Comparison of ENCODE assay signal across 9 cellular contexts in genomic region chr16:56625140-56625942, GRCh38. TPM values are rescaled to one million over a fixed set of nuclear protein-coding genes. Genes with fewer than 3 reads are reported as not detected.
DNase-seq lines count a peak whose midpoint lies in the region; ATAC-seq and TF ChIP-seq lines count a peak whose summit lies in the region.
"Had no signal": no experiment of that assay in that cellular context is flagged by ENCODE, and none has a peak within 500 bp of the region (broad histone marks: within the 10 kb centered on the region; RNA-seq: fewer than 3 reads in every experiment).

Gene MT1E (plus strand): TSS chr16:56625781. CDS start chr16:56625852, 71 bp downstream.

- H3K36me3 ChIP-seq in neural cell (ENCODE audit: insufficient read depth, low read length) (no peaks in the 10 kb centered on the region), thymus (ENCODE audit: control insufficient read depth, insufficient read depth) (no peaks in the 10 kb centered on the region)
- H3K36me3 ChIP-seq: neutrophil had no signal

- H3K79me2 ChIP-seq in neural cell (replicated peaks; ENCODE audit: insufficient read depth, low read length): no peaks in the 10 kb centered on the region

- 4% methylated on average over 62 of the region's 62 CpGs for WGBS in thymus

- TF ChIP-seq RAD21 in neural cell (conservative IDR thresholded peaks at IDR 0.05): no peak

- H3K27me3 ChIP-seq in neural cell (ENCODE audit: insufficient read depth, low read depth, low read length): peaks cover 69% of the 10 kb centered on the region
- H3K27me3 ChIP-seq in thymus (ENCODE audit: control insufficient read depth, insufficient read depth): peaks cover 39% of the 10 kb centered on the region

- H3K4me3 ChIP-seq in neural cell (ENCODE audit: low read length): peak within 1 kb of the TSS; percentile 65
- H3K4me3 ChIP-seq in thymus (ENCODE audit: low read length): peak within 1 kb of the TSS; percentile 33

- H4K20me1 ChIP-seq in neural cell (ENCODE audit: insufficient read depth): no peaks in the 10 kb centered on the region

- H3K27ac ChIP-seq in 22Rv1 (peak within 1 kb of the TSS; percentile 18; the same call in 1 of the 2 replicates), neural cell (ENCODE audit: low read length) (no peak within 1 kb of the TSS), thymus (ENCODE audit: low read depth) (no peak within 1 kb of the TSS)
- H3K27ac ChIP-seq: neutrophil had no signal

- H3K4me2 ChIP-seq in neural cell (ENCODE audit: low read length): peak within 1 kb of the TSS; percentile 28

- H3K4me1 ChIP-seq in thymus (ENCODE audit: control insufficient read depth, insufficient read depth, low read length): no peaks in the 10 kb centered on the region

- H3K9me2 ChIP-seq in neural cell (ENCODE audit: insufficient read depth, low read length): no peaks in the 10 kb centered on the region

- no peak within 1 kb of the TSS for H3K9ac ChIP-seq in neural cell (ENCODE audit: low read length)

- TF ChIP-seq EP300 in neural cell (conservative IDR thresholded peaks at IDR 0.05; ENCODE audit: poor library complexity, severe bottlenecking): no peak

- no peak for TF ChIP-seq CTCF in 22Rv1 (IDR thresholded peaks at IDR 0.05)
- TF ChIP-seq CTCF in neural cell (IDR thresholded peaks at IDR 0.05; ENCODE audit: poor library complexity, severe bottlenecking): no peak

- ATAC-seq in GM21381 (IDR thresholded peaks at IDR 0.05; ENCODE audit: unreplicated experiment) (peak; percentile 53), GM19452 (IDR thresholded peaks at IDR 0.05; ENCODE audit: unreplicated experiment) (no peak)

- no peak within 1 kb of the TSS for H2AFZ ChIP-seq in neural cell (ENCODE audit: low read depth, low read length)

- DNase-seq in NCI-H510A treated with DMSO at 0.1 percent for 48 hours (lab: John Stamatoyannopoulos, UW): peak; percentile 78
- peak; percentile 75 for DNase-seq in activated naive CD4-positive, alpha-beta T cell treated with anti-CD3 and anti-CD28 coated beads, Interleukin-2, amount 50 U/mL, for 16 hours
- DNase-seq in glomerular endothelial cell (ENCODE audit: extremely low read depth, low read depth, low spot score): no peak

- no peaks in the 10 kb centered on the region for H3F3A ChIP-seq in neural cell (ENCODE audit: insufficient read depth, low read length, poor library complexity, severe bottlenecking)

- H3K9me3 ChIP-seq in neural cell (ENCODE audit: low read length) (no peaks in the 10 kb centered on the region), thymus (ENCODE audit: control insufficient read depth) (no peaks in the 10 kb centered on the region)
- H3K9me3 ChIP-seq: neutrophil had no signal

TF ChIP-seq in neural cell, 6 proteins besides CTCF, POLR2A, EP300 and RAD21:
- TF ChIP-seq EZH2 (IDR thresholded peaks at IDR 0.05; ENCODE audit: borderline replicate concordance, insufficient read depth, low read length, poor library complexity, severe bottlenecking) (peak; percentile 20), REST (IDR thresholded peaks at IDR 0.05; ENCODE audit: borderline replicate concordance) (no peak)

RNA-seq across cellular contexts. Expression of gene MT1E, which starts in this region (rescaled TPM):
- total RNA-seq in glomerular endothelial cell: 15.1 and 105 TPM in 2 replicates
- polyA plus RNA-seq in neural cell (not detected in 2 replicates), thymus (126 TPM)
- not detected in 2 replicates for polyA minus RNA-seq in neural cell

Comparison
In these comparisons a context has a peak if more than half of its experiments do, and no peak if none do; other contexts are left out.
1. RNA of gene MT1E (polyA plus RNA-seq): 126 TPM in thymus (single experiment); not detected in neural cell; every median in the first group is over 100 times any median in the second.